Comparison of ENCODE assay signal across 15 cellular contexts in the genomic region with DNA sequence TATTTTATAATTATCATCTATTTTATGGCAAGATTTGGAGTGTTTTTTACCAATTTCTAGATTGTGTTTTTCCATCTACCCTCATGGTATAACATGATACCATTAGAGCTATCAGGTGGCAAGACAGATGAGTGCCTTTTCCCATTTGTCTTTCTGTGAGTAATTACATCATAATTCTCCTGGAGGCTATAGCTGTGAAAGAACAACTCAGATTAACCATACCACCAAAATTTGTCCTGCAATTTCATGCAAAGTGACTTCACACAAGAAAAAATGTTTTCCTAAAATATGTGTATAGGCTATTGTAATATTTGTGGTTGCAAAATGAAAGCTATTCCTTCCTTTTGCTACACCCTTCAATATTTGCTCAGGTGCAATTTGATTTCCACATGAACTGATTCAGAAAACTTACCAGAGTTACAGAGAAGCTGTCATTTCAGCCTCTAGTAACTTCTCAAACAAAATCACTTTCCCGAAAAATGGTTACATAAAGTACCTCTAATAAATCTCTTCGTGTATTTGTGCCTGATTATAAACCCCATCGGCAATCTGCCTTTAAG.
"Had no signal": no experiment of that assay in that cellular context is flagged by ENCODE, and none has a peak within 500 bp of the region (broad histone marks: within the 10 kb centered on the region; RNA-seq: fewer than 3 reads in every experiment).

No MANE protein-coding gene starts in this region.

- H3K27me3 ChIP-seq: ascending aorta, esophagus squamous epithelium, neutrophil, upper lobe of left lung had no signal

- H3K9me3 ChIP-seq: ascending aorta, esophagus squamous epithelium, neutrophil, upper lobe of left lung had no signal

- DNase-seq: activated CD4-positive, alpha-beta T cell treated with anti-CD3 and anti-CD28 coated beads, Interleukin-2, amount 50 U/mL, for 4 hours; activated gamma-delta T cell; esophagus squamous epithelium; immature natural killer cell; mesendoderm; naive thymus-derived CD4-positive, alpha-beta T cell; stimulated activated CD4-positive, alpha-beta T cell treated with anti-CD3 and anti-CD28 coated beads, Interleukin-4, amount 100 ng/mL, for 1 hour; stimulated activated naive CD8-positive, alpha-beta T cell treated with anti-CD3 and anti-CD28 coated beads, Interleukin-15, amount 100 ng/mL, for 72 hours; upper lobe of left lung had no signal

- ATAC-seq: naive thymus-derived CD4-positive, alpha-beta T cell; sciatic nerve; stimulated activated naive CD8-positive, alpha-beta T cell treated with anti-CD3 and anti-CD28 coated beads, Interleukin-15, amount 100 ng/mL, for 72 hours had no signal

- H3K27ac ChIP-seq: ascending aorta, coronary artery, esophagus squamous epithelium, neutrophil, parathyroid adenoma, upper lobe of left lung had no signal

- H3K4me1 ChIP-seq: ascending aorta, parathyroid adenoma, upper lobe of left lung had no signal

- H3K36me3 ChIP-seq: ascending aorta, esophagus squamous epithelium, neutrophil, upper lobe of left lung had no signal

- H3K4me3 ChIP-seq: ascending aorta, coronary artery, esophagus squamous epithelium, smooth muscle cell, upper lobe of left lung had no signal
